In the genomic region with DNA sequence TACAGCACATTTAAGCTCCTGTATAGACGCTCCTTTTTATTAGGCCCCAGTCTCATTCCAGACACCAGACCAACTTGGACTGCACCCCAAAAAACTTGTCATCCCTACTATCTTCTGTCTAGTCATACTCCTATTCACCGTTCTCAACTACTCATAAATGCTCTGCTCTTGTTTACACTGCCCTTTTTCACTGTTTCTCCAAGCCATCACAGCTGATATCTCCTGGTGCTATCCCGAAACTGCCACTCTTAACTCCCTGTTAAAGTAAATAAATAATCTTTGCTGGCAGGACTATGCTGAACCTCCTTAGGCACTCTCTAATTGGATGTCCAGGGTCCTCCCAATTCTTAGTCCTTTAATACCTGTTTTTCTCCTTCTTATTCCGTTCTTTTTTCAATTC, we compare ENCODE assay signal across 8 cellular contexts. TPM values are rescaled to one million over a fixed set of nuclear protein-coding genes. Genes with fewer than 3 reads are reported as not detected.
A peak's percentile ranks its signal among the peaks of the same experiment; 100 is the strongest.
DNase-seq lines count a peak whose midpoint lies in the region; FAIRE-seq and TF ChIP-seq lines count a peak whose summit lies in the region.
"Not testable (repeated sequence)": the region's sequence is repeated elsewhere in the genome, so short reads cannot be mapped to it uniquely, and the experiment has no call there.
"Had no signal": no experiment of that assay in that cellular context is flagged by ENCODE, and none has a peak within 500 bp of the region (broad histone marks: within the 10 kb centered on the region; RNA-seq: fewer than 3 reads in every experiment).

No MANE protein-coding gene starts in this region.

- CTCF ChIA-PET in HEK293 (lab: Yijun Ruan, JAX): interaction anchor here (1.5 kb wide), 1 partner anchor 9 kb away, joined by 5 read pairs; no protein-coding TSS in a partner anchor

- H4K5ac ChIP-seq in mesendoderm (ENCODE audit: low read length): not testable (repeated sequence)

- H3K27ac ChIP-seq in HEK293 (ENCODE audit: extremely low read depth, low read depth, low read length); mesendoderm (ENCODE audit: low read depth, low read length): not testable (repeated sequence)
- peak overlapping the region; percentile 58 for H3K27ac ChIP-seq in astrocyte (ENCODE audit: low read depth, low read length)
- H3K27ac ChIP-seq in osteoblast (ENCODE audit: low read depth, low read length): peak overlapping the region; percentile 82

- H3K56ac ChIP-seq in mesendoderm (ENCODE audit: low read length): peak overlapping the region; percentile 6

- H3K27ac Mint-ChIP-seq in astrocyte (ENCODE audit: unreplicated experiment) (peak overlapping the region; percentile 99), chondrocyte (ENCODE audit: unreplicated experiment) (peak overlapping the region; percentile 89)

- not testable (repeated sequence) for H3K36me3 ChIP-seq in HEK293 (ENCODE audit: control insufficient read depth in 2 of 2, insufficient read depth in 1 of 2, low read length in 2 of 2); astrocyte (ENCODE audit: insufficient read depth, low read length); mesendoderm (ENCODE audit: control insufficient read depth, insufficient read depth, low read length); osteoblast (ENCODE audit: insufficient read depth, low read length)

- H3K79me1 ChIP-seq in mesendoderm (ENCODE audit: low read length): not testable (repeated sequence)

- not testable (repeated sequence) for H3K4me1 ChIP-seq in HEK293 (ENCODE audit: control insufficient read depth, insufficient read depth, low read length); astrocyte (ENCODE audit: insufficient read depth, low read length); mesendoderm (ENCODE audit: control insufficient read depth, low read depth, low read length); osteoblast (ENCODE audit: insufficient read depth, low read length)

- peak overlapping the region; percentile 81 for H3K4ac ChIP-seq in mesendoderm (ENCODE audit: low read depth, low read length)

- WGBS in mesendoderm (ENCODE audit: extremely low coverage, insufficient coverage, low lambda C conversion rate): 100% methylated on average over 1 of the region's 4 CpGs

- POLR2A ChIA-PET in HEK293 (lab: Yijun Ruan, JAX): interaction anchor here (2.3 kb wide), 1 partner anchor 10 kb away, joined by 15 read pairs; no protein-coding TSS in a partner anchor

- TF ChIP-seq CTCF in HEK293 (tag by site-specific recombination; IDR thresholded peaks at IDR 0.05); LNCaP clone FGC (IDR thresholded peaks at IDR 0.05; ENCODE audit: control insufficient read depth, extremely low read depth, insufficient read depth); astrocyte (IDR thresholded peaks at IDR 0.05; ENCODE audit: insufficient read depth, low read depth, low read length); chondrocyte (IDR thresholded peaks at IDR 0.05); osteoblast (IDR thresholded peaks at IDR 0.05; ENCODE audit: extremely low read depth, low read depth, low read length): not testable (repeated sequence)

- H4K8ac ChIP-seq in mesendoderm (ENCODE audit: low read depth, low read length): not testable (repeated sequence)

- H2BK120ac ChIP-seq in mesendoderm (ENCODE audit: low read depth, low read length): peak overlapping the region; percentile 76

- not testable (repeated sequence) for H3K27me3 ChIP-seq in astrocyte (ENCODE audit: insufficient read depth, low read length); mesendoderm (ENCODE audit: insufficient read depth, low read length, poor library complexity); osteoblast (ENCODE audit: insufficient read depth, low read length)

- not testable (repeated sequence) for H3K23ac ChIP-seq in mesendoderm (ENCODE audit: low read length)

- not testable (repeated sequence) for H3K4me2 ChIP-seq in astrocyte (ENCODE audit: low read length); mesendoderm (ENCODE audit: low read length); osteoblast (ENCODE audit: insufficient read depth, low read length)

- H3K4me3 ChIP-seq in HEK293 (ENCODE audit: low read depth, low read length); LNCaP clone FGC (ENCODE audit: low read depth, low read length); astrocyte (ENCODE audit: insufficient read depth, low read depth, low read length); mesendoderm (ENCODE audit: low read length); osteoblast (ENCODE audit: insufficient read depth, low read length): not testable (repeated sequence)

- not testable (repeated sequence) for FAIRE-seq in astrocyte (lab: Jason Lieb, UNC)

- peak; percentile 36 for DNase-seq in LNCaP clone FGC (ENCODE audit: low read depth)
- DNase-seq in astrocyte (ENCODE audit: low read depth); chondrocyte (ENCODE audit: low spot score); mesendoderm; osteoblast (ENCODE audit: insufficient read length, low spot score, missing footprints): not testable (repeated sequence)

- not testable (repeated sequence) for H3K79me2 ChIP-seq in astrocyte (ENCODE audit: insufficient read depth, low read length); mesendoderm (ENCODE audit: control insufficient read depth, insufficient read depth, low read length); osteoblast (ENCODE audit: insufficient read depth, low read length)

- not testable (repeated sequence) for H3K36me3 Mint-ChIP-seq in astrocyte (ENCODE audit: low read depth, unreplicated experiment); chondrocyte (ENCODE audit: low read depth)

- not testable (repeated sequence) for H3K27me3 Mint-ChIP-seq in astrocyte (ENCODE audit: low read depth, unreplicated experiment); chondrocyte (ENCODE audit: low read depth)

- not testable (repeated sequence) for H4K20me1 ChIP-seq in astrocyte (ENCODE audit: insufficient read depth, low read length); osteoblast (ENCODE audit: insufficient read depth, low read length)

- H3K9me3 Mint-ChIP-seq in astrocyte (ENCODE audit: unreplicated experiment); chondrocyte (ENCODE audit: low read depth): not testable (repeated sequence)

- peak overlapping the region; percentile 5 for H2BK5ac ChIP-seq in mesendoderm (ENCODE audit: low read length)

- not testable (repeated sequence) for H3K4me3 Mint-ChIP-seq in astrocyte (ENCODE audit: unreplicated experiment); chondrocyte (ENCODE audit: unreplicated experiment)

- H3K4me1 Mint-ChIP-seq in astrocyte (ENCODE audit: low read depth, unreplicated experiment) (peaks cover 33% of the 10 kb centered on the region), chondrocyte (ENCODE audit: low read depth) (peaks cover 25% of the 10 kb centered on the region)

- H2AFZ ChIP-seq in astrocyte (ENCODE audit: low read depth, low read length); osteoblast (ENCODE audit: low read length): not testable (repeated sequence)

- H3K18ac ChIP-seq in mesendoderm (ENCODE audit: low read length): peak overlapping the region; percentile 66

- H3K9ac ChIP-seq in astrocyte (ENCODE audit: low read length); mesendoderm (ENCODE audit: low read length): not testable (repeated sequence)

- H2AK5ac ChIP-seq in mesendoderm (ENCODE audit: low read length): not testable (repeated sequence)

- H2BK15ac ChIP-seq in mesendoderm (replicated peaks; ENCODE audit: low read depth): not testable (repeated sequence)

- H3K9me3 ChIP-seq in HEK293 (ENCODE audit: control insufficient read depth, insufficient read depth, low read depth, low read length); astrocyte (ENCODE audit: insufficient read depth, low read depth, low read length); osteoblast (ENCODE audit: low read depth, low read length): not testable (repeated sequence)

TF ChIP-seq in HEK293, 187 proteins besides CTCF, POLR2A, EP300 and RAD21:
- peak; percentile 28; the same call in 1 of the 2 replicates for TF ChIP-seq ZNF335 (tag by site-specific recombination; conservative IDR thresholded peaks at IDR 0.05)
- TF ChIP-seq WT1 (tag by site-specific recombination; IDR thresholded peaks at IDR 0.05): peak; percentile 94
- 0 out of 2 replicates have a peak, but pooled peaks have one; percentile 25 for TF ChIP-seq FEZF1 (tag by site-specific recombination; IDR thresholded peaks at IDR 0.05)

RNA-seq across cellular contexts. Expression of gene TUBB2A, which starts 15.4 kb away (rescaled TPM):
- 390 and 401 TPM in 2 replicates for total RNA-seq in astrocyte
- total RNA-seq in chondrocyte: 212 to 290 TPM (median 223 TPM) in 3 replicates
- 956 TPM for polyA plus RNA-seq in mesendoderm (2013, experiment 1 of 2)
- 989 TPM for polyA plus RNA-seq in mesendoderm (2013, experiment 2 of 2)
- 44.5 and 49.5 TPM in 2 replicates for total RNA-seq in osteoblast

RNA-seq across cellular contexts. Expression of gene BPHL, which starts 54.3 kb away (rescaled TPM):
- 22.7 and 23.1 TPM in 2 replicates for total RNA-seq in astrocyte
- total RNA-seq in chondrocyte: 22.1 to 26.2 TPM (median 22.3 TPM) in 3 replicates
- polyA plus RNA-seq in mesendoderm (2013, experiment 1 of 2): 22.4 TPM
- 20.9 TPM for polyA plus RNA-seq in mesendoderm (2013, experiment 2 of 2)
- total RNA-seq in osteoblast: 19.9 and 20.3 TPM in 2 replicates

RNA-seq across cellular contexts. Expression of gene TUBB2B, which starts 54.7 kb away (rescaled TPM):
- total RNA-seq in astrocyte (124 and 144 TPM in 2 replicates), chondrocyte (109 to 119 TPM (median 117 TPM) in 3 replicates), osteoblast (5.6 and 9.0 TPM in 2 replicates)
- polyA plus RNA-seq in mesendoderm (2013, experiment 1 of 2): 1,328 TPM
- polyA plus RNA-seq in mesendoderm (2013, experiment 2 of 2): 1,392 TPM
- total RNA-seq: B cell; CD4-positive, alpha-beta T cell had no signal

Comparison
In these comparisons a context has a peak if more than half of its experiments do, and no peak if none do; other contexts are left out.
1. RNA of gene TUBB2B, which starts 54.7 kb away (total RNA-seq): 124 to 144 TPM in astrocyte and 109 to 119 TPM in chondrocyte; 5.6 to 9.0 TPM in osteoblast; every median in the first group is over 10 times any median in the second.